ENCODE assay signal across 18 cellular contexts in genomic region chr1:59418361-59418760, GRCh38.
DNase-seq lines count a peak whose midpoint lies in the region; ATAC-seq lines count a peak whose summit lies in the region.
"Had no signal": no experiment of that assay in that cellular context is flagged by ENCODE, and none has a peak within 500 bp of the region (broad histone marks: within the 10 kb centered on the region; RNA-seq: fewer than 3 reads in every experiment).

No MANE protein-coding gene starts in this region.

- no peak overlapping the region for H3K27ac ChIP-seq in mesendoderm (ENCODE audit: low read depth, low read length)
- H3K27ac ChIP-seq: 22Rv1, SJSA1 had no signal

- peak; percentile 41 for DNase-seq in DMS 273 (lab: John Stamatoyannopoulos, UW; ENCODE audit: unreplicated experiment)
- DNase-seq in DMS 273 treated with DMSO at 0.1 percent for 48 hours (lab: John Stamatoyannopoulos, UW): no peak
- DNase-seq in fibroblast of peridontal ligament (ENCODE audit: extremely low read depth): peak; percentile 51
- DNase-seq in mesendoderm: peak; percentile 44
- no peak for DNase-seq in HUDEP-2 (lab: John Stamatoyannopoulos, UW; ENCODE audit: unreplicated experiment in 76 of 76)
- no peak for DNase-seq in MG63
- DNase-seq in stimulated activated CD4-positive, alpha-beta T cell treated with anti-CD3 and anti-CD28 coated beads, Interleukin-15, amount 100 ng/mL, for 24 hours: no peak
- DNase-seq: DND-41, KG1, MV-4-11, NCI-H1417 treated with DMSO at 0.1 percent for 48 hours, NCI-H1930, NCI-H345, NCI-H524 treated with DMSO at 0.1 percent for 48 hours had no signal

- no peaks in the 10 kb centered on the region for H3K9me3 ChIP-seq in MG63
- H3K9me3 ChIP-seq: SJSA1 had no signal

- H3K9ac ChIP-seq in mesendoderm (ENCODE audit: low read length): no peak overlapping the region

- no peak overlapping the region for H2BK120ac ChIP-seq in mesendoderm (ENCODE audit: low read depth, low read length)

- no peak overlapping the region for H3K18ac ChIP-seq in mesendoderm (ENCODE audit: low read length)

- no peak overlapping the region for H2BK15ac ChIP-seq in mesendoderm (replicated peaks; ENCODE audit: low read depth)

- no CpG with 5 or more reads among the region's 4 CpGs for WGBS in mesendoderm (ENCODE audit: extremely low coverage, insufficient coverage, low lambda C conversion rate)

- H2AK5ac ChIP-seq in mesendoderm (ENCODE audit: low read length): no peak overlapping the region

- no peaks in the 10 kb centered on the region for H3K36me3 ChIP-seq in mesendoderm (ENCODE audit: control insufficient read depth, insufficient read depth, low read length)
- H3K36me3 ChIP-seq in MG63: no peaks in the 10 kb centered on the region

- ATAC-seq in GM21447 (IDR thresholded peaks at IDR 0.05; ENCODE audit: unreplicated experiment): no peak
- ATAC-seq: HCT116 had no signal

- H3K4me1 ChIP-seq in mesendoderm (ENCODE audit: control insufficient read depth, low read depth, low read length): no peaks in the 10 kb centered on the region

- H3K79me1 ChIP-seq in mesendoderm (ENCODE audit: low read length): no peaks in the 10 kb centered on the region

- H2BK5ac ChIP-seq in mesendoderm (ENCODE audit: low read length): no peak overlapping the region

- H3K4ac ChIP-seq in mesendoderm (ENCODE audit: low read depth, low read length): no peak overlapping the region

- no peak overlapping the region for H3K56ac ChIP-seq in mesendoderm (ENCODE audit: low read length)

- H3K23ac ChIP-seq in mesendoderm (ENCODE audit: low read length): no peak overlapping the region

- no peak overlapping the region for H3K4me3 ChIP-seq in mesendoderm (ENCODE audit: low read length)
- no peak overlapping the region for H3K4me3 ChIP-seq in MG63
- H3K4me3 ChIP-seq: SJSA1 had no signal

- no peak overlapping the region for H4K8ac ChIP-seq in mesendoderm (ENCODE audit: low read depth, low read length)

- H3K4me2 ChIP-seq in mesendoderm (ENCODE audit: low read length): no peak overlapping the region

- no peak overlapping the region for H4K5ac ChIP-seq in mesendoderm (ENCODE audit: low read length)

- no peaks in the 10 kb centered on the region for H3K79me2 ChIP-seq in mesendoderm (ENCODE audit: control insufficient read depth, insufficient read depth, low read length)

- H3K27me3 ChIP-seq in mesendoderm (ENCODE audit: insufficient read depth, low read length, poor library complexity): no peaks in the 10 kb centered on the region
- H3K27me3 ChIP-seq in MG63: no peaks in the 10 kb centered on the region
- H3K27me3 ChIP-seq: SJSA1 had no signal

Comparison
In these comparisons a context has a peak if more than half of its experiments do, and no peak if none do; other contexts are left out.
1. DNase-seq: peak in DMS 273 (single experiment), fibroblast of peridontal ligament (single experiment) and mesendoderm (single experiment); none in DMS 273 treated with DMSO at 0.1 percent for 48 hours (single experiment), HUDEP-2 (0 of 76), MG63 (single experiment) and stimulated activated CD4-positive, alpha-beta T cell treated with anti-CD3 and anti-CD28 coated beads, Interleukin-15, amount 100 ng/mL, for 24 hours (single experiment).